ENCODE assay signal across 1 cellular context in the genomic region with DNA sequence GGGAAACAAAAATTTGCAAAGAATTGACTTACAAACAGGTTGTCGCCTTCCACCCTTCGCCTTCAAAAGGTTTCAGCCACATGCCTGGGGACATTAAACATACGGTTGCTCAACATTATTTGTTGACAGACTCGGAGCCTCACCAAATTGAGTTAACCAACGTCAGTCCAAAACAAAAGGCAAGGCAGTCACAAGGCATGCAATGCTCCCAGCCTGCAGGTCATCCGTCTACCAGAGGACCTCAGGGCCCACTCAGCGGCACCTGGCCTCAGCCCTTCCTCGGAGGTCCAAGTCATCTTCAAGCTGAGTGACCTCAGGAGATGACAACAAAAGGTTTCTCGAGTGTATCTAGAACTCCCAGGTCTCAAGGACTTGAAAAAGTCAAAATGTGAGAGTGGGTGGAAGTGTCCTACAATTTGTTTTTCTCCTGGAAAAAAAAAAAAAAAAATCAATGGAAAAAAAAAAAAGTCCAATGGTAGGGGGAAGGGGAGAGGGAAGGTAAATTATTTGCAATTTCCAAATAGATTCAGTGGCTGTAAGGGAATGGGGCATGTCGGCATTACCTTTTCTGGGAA.
TF ChIP-seq lines count a peak whose summit lies in the region.

No MANE protein-coding gene starts in this region.

TF ChIP-seq in HepG2, 621 proteins besides CTCF, POLR2A, EP300 and RAD21 (continued from another document and continues in another):
- TF ChIP-seq BHLHE40 (IDR thresholded peaks at IDR 0.05; ENCODE audit: low read length) (0 out of 2 replicates have a peak, but pooled peaks have one; percentile 10), HOXA9 (CRISPR knock-in tag; IDR thresholded peaks at IDR 0.05; ENCODE audit: borderline replicate concordance) (no peak), ZNF329 (CRISPR knock-in tag; IDR thresholded peaks at IDR 0.05; ENCODE audit: low read depth) (no peak), ZNF792 (CRISPR knock-in tag; IDR thresholded peaks at IDR 0.05) (peak; percentile 90), ZNF33A (CRISPR knock-in tag; IDR thresholded peaks at IDR 0.05; ENCODE audit: borderline replicate concordance) (no peak), SSRP1 (CRISPR knock-in tag; IDR thresholded peaks at IDR 0.05) (no peak), ZNF256 (CRISPR knock-in tag; conservative IDR thresholded peaks at IDR 0.05) (peak; percentile 91), ZNF761 (CRISPR knock-in tag; conservative IDR thresholded peaks at IDR 0.05) (no peak), TAF15 (IDR thresholded peaks at IDR 0.05; ENCODE audit: low read depth, low read length, poor library complexity, severe bottlenecking) (no peak), SAP130 (CRISPR knock-in tag; IDR thresholded peaks at IDR 0.05; ENCODE audit: low read depth) (peak; percentile 81), ZFYVE20 (CRISPR knock-in tag; IDR thresholded peaks at IDR 0.05; ENCODE audit: borderline replicate concordance, low read depth) (no peak), HOXA5 (CRISPR knock-in tag; IDR thresholded peaks at IDR 0.05) (peak; percentile 97), ZNF572 (CRISPR knock-in tag; IDR thresholded peaks at IDR 0.05) (no peak), FOXP1 (IDR thresholded peaks at IDR 0.05) (no peak), FOXP1 (CRISPR knock-in tag; IDR thresholded peaks at IDR 0.05) (peak; percentile 95), SETDB1 (CRISPR knock-in tag; IDR thresholded peaks at IDR 0.05; ENCODE audit: borderline replicate concordance) (no peak; the same call in 1 of the 2 replicates), KLF12 (CRISPR knock-in tag; IDR thresholded peaks at IDR 0.05; ENCODE audit: borderline replicate concordance) (peak; percentile 94), ZNF292 (CRISPR knock-in tag; IDR thresholded peaks at IDR 0.05; ENCODE audit: borderline replicate concordance, low read depth) (no peak), KMT2B (CRISPR knock-in tag; IDR thresholded peaks at IDR 0.05) (peak; percentile 83), HDAC2 (CRISPR knock-in tag; IDR thresholded peaks at IDR 0.05) (peak; percentile 51; the same call in 1 of the 2 replicates), CCAR2 (optimal IDR thresholded peaks at IDR 0.05; ENCODE audit: low read depth, low read length) (no peak), ZNF670 (CRISPR knock-in tag; IDR thresholded peaks at IDR 0.05; ENCODE audit: borderline replicate concordance) (peak; percentile 47; the same call in 1 of the 2 replicates), RNF2 (conservative IDR thresholded peaks at IDR 0.05; ENCODE audit: low read depth) (peak; percentile 83; the same call in 1 of the 2 replicates)
- TF ChIP-seq, protein P1, sequence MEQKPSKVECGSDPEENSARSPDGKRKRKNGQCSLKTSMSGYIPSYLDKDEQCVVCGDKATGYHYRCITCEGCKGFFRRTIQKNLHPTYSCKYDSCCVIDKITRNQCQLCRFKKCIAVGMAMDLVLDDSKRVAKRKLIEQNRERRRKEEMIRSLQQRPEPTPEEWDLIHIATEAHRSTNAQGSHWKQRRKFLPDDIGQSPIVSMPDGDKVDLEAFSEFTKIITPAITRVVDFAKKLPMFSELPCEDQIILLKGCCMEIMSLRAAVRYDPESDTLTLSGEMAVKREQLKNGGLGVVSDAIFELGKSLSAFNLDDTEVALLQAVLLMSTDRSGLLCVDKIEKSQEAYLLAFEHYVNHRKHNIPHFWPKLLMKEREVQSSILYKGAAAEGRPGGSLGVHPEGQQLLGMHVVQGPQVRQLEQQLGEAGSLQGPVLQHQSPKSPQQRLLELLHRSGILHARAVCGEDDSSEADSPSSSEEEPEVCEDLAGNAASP (CRISPR knock-in tag; IDR thresholded peaks at IDR 0.05; ENCODE audit: borderline replicate concordance) = peak; percentile 80
- TF ChIP-seq, protein P2, sequence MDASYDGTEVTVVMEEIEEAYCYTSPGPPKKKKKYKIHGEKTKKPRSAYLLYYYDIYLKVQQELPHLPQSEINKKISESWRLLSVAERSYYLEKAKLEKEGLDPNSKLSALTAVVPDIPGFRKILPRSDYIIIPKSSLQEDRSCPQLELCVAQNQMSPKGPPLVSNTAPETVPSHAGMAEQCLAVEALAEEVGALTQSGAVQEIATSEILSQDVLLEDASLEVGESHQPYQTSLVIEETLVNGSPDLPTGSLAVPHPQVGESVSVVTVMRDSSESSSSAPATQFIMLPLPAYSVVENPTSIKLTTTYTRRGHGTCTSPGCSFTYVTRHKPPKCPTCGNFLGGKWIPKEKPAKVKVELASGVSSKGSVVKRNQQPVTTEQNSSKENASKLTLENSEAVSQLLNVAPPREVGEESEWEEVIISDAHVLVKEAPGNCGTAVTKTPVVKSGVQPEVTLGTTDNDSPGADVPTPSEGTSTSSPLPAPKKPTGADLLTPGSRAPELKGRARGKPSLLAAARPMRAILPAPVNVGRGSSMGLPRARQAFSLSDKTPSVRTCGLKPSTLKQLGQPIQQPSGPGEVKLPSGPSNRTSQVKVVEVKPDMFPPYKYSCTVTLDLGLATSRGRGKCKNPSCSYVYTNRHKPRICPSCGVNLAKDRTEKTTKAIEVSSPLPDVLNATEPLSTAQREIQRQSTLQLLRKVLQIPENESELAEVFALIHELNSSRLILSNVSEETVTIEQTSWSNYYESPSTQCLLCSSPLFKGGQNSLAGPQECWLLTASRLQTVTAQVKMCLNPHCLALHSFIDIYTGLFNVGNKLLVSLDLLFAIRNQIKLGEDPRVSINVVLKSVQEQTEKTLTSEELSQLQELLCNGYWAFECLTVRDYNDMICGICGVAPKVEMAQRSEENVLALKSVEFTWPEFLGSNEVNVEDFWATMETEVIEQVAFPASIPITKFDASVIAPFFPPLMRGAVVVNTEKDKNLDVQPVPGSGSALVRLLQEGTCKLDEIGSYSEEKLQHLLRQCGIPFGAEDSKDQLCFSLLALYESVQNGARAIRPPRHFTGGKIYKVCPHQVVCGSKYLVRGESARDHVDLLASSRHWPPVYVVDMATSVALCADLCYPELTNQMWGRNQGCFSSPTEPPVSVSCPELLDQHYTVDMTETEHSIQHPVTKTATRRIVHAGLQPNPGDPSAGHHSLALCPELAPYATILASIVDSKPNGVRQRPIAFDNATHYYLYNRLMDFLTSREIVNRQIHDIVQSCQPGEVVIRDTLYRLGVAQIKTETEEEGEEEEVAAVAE (CRISPR knock-in tag; IDR thresholded peaks at IDR 0.05; ENCODE audit: borderline replicate concordance) = peak; percentile 80; the same call in 1 of the 2 replicates
- TF ChIP-seq, protein P3, sequence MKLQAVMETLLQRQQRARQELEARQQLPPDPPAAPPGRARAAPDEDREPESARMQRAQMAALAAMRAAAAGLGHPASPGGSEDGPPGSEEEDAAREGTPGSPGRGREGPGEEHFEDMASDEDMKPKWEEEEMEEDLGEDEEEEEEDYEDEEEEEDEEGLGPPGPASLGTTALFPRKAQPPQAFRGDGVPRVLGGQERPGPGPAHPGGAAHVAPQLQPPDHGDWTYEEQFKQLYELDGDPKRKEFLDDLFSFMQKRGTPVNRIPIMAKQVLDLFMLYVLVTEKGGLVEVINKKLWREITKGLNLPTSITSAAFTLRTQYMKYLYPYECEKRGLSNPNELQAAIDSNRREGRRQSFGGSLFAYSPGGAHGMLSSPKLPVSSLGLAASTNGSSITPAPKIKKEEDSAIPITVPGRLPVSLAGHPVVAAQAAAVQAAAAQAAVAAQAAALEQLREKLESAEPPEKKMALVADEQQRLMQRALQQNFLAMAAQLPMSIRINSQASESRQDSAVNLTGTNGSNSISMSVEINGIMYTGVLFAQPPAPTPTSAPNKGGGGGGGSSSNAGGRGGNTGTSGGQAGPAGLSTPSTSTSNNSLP (IDR thresholded peaks at IDR 0.05; ENCODE audit: low read depth, low read length) = no peak
- TF ChIP-seq, protein P4, sequence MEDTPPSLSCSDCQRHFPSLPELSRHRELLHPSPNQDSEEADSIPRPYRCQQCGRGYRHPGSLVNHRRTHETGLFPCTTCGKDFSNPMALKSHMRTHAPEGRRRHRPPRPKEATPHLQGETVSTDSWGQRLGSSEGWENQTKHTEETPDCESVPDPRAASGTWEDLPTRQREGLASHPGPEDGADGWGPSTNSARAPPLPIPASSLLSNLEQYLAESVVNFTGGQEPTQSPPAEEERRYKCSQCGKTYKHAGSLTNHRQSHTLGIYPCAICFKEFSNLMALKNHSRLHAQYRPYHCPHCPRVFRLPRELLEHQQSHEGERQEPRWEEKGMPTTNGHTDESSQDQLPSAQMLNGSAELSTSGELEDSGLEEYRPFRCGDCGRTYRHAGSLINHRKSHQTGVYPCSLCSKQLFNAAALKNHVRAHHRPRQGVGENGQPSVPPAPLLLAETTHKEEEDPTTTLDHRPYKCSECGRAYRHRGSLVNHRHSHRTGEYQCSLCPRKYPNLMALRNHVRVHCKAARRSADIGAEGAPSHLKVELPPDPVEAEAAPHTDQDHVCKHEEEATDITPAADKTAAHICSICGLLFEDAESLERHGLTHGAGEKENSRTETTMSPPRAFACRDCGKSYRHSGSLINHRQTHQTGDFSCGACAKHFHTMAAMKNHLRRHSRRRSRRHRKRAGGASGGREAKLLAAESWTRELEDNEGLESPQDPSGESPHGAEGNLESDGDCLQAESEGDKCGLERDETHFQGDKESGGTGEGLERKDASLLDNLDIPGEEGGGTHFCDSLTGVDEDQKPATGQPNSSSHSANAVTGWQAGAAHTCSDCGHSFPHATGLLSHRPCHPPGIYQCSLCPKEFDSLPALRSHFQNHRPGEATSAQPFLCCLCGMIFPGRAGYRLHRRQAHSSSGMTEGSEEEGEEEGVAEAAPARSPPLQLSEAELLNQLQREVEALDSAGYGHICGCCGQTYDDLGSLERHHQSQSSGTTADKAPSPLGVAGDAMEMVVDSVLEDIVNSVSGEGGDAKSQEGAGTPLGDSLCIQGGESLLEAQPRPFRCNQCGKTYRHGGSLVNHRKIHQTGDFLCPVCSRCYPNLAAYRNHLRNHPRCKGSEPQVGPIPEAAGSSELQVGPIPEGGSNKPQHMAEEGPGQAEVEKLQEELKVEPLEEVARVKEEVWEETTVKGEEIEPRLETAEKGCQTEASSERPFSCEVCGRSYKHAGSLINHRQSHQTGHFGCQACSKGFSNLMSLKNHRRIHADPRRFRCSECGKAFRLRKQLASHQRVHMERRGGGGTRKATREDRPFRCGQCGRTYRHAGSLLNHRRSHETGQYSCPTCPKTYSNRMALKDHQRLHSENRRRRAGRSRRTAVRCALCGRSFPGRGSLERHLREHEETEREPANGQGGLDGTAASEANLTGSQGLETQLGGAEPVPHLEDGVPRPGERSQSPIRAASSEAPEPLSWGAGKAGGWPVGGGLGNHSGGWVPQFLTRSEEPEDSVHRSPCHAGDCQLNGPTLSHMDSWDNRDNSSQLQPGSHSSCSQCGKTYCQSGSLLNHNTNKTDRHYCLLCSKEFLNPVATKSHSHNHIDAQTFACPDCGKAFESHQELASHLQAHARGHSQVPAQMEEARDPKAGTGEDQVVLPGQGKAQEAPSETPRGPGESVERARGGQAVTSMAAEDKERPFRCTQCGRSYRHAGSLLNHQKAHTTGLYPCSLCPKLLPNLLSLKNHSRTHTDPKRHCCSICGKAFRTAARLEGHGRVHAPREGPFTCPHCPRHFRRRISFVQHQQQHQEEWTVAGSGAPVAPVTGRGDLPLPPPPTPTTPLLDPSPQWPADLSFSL (CRISPR knock-in tag; IDR thresholded peaks at IDR 0.05) = no peak
- TF ChIP-seq, protein P5, sequence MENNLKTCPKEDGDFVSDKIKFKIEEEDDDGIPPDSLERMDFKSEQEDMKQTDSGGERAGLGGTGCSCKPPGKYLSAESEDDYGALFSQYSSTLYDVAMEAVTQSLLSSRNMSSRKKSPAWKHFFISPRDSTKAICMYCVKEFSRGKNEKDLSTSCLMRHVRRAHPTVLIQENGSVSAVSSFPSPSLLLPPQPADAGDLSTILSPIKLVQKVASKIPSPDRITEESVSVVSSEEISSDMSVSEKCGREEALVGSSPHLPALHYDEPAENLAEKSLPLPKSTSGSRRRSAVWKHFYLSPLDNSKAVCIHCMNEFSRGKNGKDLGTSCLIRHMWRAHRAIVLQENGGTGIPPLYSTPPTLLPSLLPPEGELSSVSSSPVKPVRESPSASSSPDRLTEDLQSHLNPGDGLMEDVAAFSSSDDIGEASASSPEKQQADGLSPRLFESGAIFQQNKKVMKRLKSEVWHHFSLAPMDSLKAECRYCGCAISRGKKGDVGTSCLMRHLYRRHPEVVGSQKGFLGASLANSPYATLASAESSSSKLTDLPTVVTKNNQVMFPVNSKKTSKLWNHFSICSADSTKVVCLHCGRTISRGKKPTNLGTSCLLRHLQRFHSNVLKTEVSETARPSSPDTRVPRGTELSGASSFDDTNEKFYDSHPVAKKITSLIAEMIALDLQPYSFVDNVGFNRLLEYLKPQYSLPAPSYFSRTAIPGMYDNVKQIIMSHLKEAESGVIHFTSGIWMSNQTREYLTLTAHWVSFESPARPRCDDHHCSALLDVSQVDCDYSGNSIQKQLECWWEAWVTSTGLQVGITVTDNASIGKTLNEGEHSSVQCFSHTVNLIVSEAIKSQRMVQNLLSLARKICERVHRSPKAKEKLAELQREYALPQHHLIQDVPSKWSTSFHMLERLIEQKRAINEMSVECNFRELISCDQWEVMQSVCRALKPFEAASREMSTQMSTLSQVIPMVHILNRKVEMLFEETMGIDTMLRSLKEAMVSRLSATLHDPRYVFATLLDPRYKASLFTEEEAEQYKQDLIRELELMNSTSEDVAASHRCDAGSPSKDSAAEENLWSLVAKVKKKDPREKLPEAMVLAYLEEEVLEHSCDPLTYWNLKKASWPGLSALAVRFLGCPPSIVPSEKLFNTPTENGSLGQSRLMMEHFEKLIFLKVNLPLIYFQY (CRISPR knock-in tag; IDR thresholded peaks at IDR 0.05; ENCODE audit: borderline replicate concordance) = peak; percentile 78; the same call in 1 of the 2 replicates
- TF ChIP-seq, protein P6, sequence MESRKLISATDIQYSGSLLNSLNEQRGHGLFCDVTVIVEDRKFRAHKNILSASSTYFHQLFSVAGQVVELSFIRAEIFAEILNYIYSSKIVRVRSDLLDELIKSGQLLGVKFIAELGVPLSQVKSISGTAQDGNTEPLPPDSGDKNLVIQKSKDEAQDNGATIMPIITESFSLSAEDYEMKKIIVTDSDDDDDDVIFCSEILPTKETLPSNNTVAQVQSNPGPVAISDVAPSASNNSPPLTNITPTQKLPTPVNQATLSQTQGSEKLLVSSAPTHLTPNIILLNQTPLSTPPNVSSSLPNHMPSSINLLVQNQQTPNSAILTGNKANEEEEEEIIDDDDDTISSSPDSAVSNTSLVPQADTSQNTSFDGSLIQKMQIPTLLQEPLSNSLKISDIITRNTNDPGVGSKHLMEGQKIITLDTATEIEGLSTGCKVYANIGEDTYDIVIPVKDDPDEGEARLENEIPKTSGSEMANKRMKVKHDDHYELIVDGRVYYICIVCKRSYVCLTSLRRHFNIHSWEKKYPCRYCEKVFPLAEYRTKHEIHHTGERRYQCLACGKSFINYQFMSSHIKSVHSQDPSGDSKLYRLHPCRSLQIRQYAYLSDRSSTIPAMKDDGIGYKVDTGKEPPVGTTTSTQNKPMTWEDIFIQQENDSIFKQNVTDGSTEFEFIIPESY (CRISPR knock-in tag; IDR thresholded peaks at IDR 0.05) = 0 out of 2 replicates have a peak, but pooled peaks have one; percentile 17
- TF ChIP-seq, protein P7, sequence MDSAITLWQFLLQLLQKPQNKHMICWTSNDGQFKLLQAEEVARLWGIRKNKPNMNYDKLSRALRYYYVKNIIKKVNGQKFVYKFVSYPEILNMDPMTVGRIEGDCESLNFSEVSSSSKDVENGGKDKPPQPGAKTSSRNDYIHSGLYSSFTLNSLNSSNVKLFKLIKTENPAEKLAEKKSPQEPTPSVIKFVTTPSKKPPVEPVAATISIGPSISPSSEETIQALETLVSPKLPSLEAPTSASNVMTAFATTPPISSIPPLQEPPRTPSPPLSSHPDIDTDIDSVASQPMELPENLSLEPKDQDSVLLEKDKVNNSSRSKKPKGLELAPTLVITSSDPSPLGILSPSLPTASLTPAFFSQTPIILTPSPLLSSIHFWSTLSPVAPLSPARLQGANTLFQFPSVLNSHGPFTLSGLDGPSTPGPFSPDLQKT (CRISPR knock-in tag; IDR thresholded peaks at IDR 0.05; ENCODE audit: borderline replicate concordance) = no peak
